In genomic region chr15:76996076-76996525, GRCh38 we compare ENCODE assay signal across 10 cellular contexts. TPM values are rescaled to one million over a fixed set of nuclear protein-coding genes. Genes with fewer than 3 reads are reported as not detected.
A peak's percentile ranks its signal among the peaks of the same experiment; 100 is the strongest.
DNase-seq lines count a peak whose midpoint lies in the region; ATAC-seq and TF ChIP-seq lines count a peak whose summit lies in the region.
"Had no signal": no experiment of that assay in that cellular context is flagged by ENCODE, and none has a peak within 500 bp of the region (broad histone marks: within the 10 kb centered on the region; RNA-seq: fewer than 3 reads in every experiment).

No MANE protein-coding gene starts in this region.

- intact Hi-C loops in activated B cell treated with CpG ODN at 0.5 μM for 24 hours (cut with micrococcal nuclease), result no loop called here

- TF ChIP-seq EP300 in gastroesophageal sphincter (IDR thresholded peaks at IDR 0.05), result no peak

- no peaks in the 10 kb centered on the region for H3K36me3 ChIP-seq in gastroesophageal sphincter

- no peaks in the 10 kb centered on the region for H3K27me3 ChIP-seq in gastroesophageal sphincter

- H3K4me3 ChIP-seq in gastroesophageal sphincter, result peak overlapping the region in 1 of 2 donors; percentile 39

- peaks cover 31% of the 10 kb centered on the region for H3K36me3 Mint-ChIP-seq in T-helper 1 cell treated with Interleukin-12 subunit alpha and Interleukin-12 subunit beta and Interleukin-4 antibody, amounts not matched to agents 30 μg/mL and 1 μg/mL, for 36 hours (ENCODE audit: low read depth)
- peaks cover 15% of the 10 kb centered on the region for H3K36me3 Mint-ChIP-seq in activated B cell treated with CpG ODN at 0.5 μM for 24 hours (ENCODE audit: low read depth)
- H3K36me3 Mint-ChIP-seq in stimulated activated memory B cell treated with anti-CD40 and anti-IgM and Interleukin-4, amounts not matched to agents 10 μg/mL and 1 μg/mL and 100 μg/mL, for 72 hours, result no peaks in the 10 kb centered on the region

- H3K27ac Mint-ChIP-seq in T-helper 1 cell treated with Interleukin-12 subunit alpha and Interleukin-12 subunit beta and Interleukin-4 antibody, amounts not matched to agents 30 μg/mL and 1 μg/mL, for 36 hours, result peak overlapping the region; percentile 92
- peak overlapping the region; percentile 95 for H3K27ac Mint-ChIP-seq in activated B cell treated with CpG ODN at 0.5 μM for 24 hours
- peak overlapping the region; percentile 95 for H3K27ac Mint-ChIP-seq in stimulated activated memory B cell treated with anti-CD40 and anti-IgM and Interleukin-4, amounts not matched to agents 10 μg/mL and 1 μg/mL and 100 μg/mL, for 72 hours

- TF ChIP-seq CTCF in activated B cell treated with CpG ODN at 0.5 μM for 24 hours (IDR thresholded peaks at IDR 0.05) (no peak), gastroesophageal sphincter (IDR thresholded peaks at IDR 0.05) (no peak)

- H3K4me1 ChIP-seq in gastroesophageal sphincter, result peaks cover 0 to 28% (median 12%) of the 10 kb centered on the region in 3 donors

- ATAC-seq in activated B cell treated with CpG ODN at 0.5 μM for 24 hours (ENCODE audit: low read depth) (no peak), gastroesophageal sphincter (no peak)
- ATAC-seq in stimulated activated memory B cell treated with anti-CD40 and anti-IgM and Interleukin-4, amounts not matched to agents 10 μg/mL and 1 μg/mL and 100 μg/mL, for 72 hours, result no peak

- no peaks in the 10 kb centered on the region for H3K9me3 Mint-ChIP-seq in T-helper 1 cell treated with Interleukin-12 subunit alpha and Interleukin-12 subunit beta and Interleukin-4 antibody, amounts not matched to agents 30 μg/mL and 1 μg/mL, for 36 hours
- H3K9me3 Mint-ChIP-seq in activated B cell treated with CpG ODN at 0.5 μM for 24 hours, result no peaks in the 10 kb centered on the region
- H3K9me3 Mint-ChIP-seq in stimulated activated memory B cell treated with anti-CD40 and anti-IgM and Interleukin-4, amounts not matched to agents 10 μg/mL and 1 μg/mL and 100 μg/mL, for 72 hours, result no peaks in the 10 kb centered on the region
- H3K9me3 Mint-ChIP-seq: H9 had no signal

- POLR2A ChIA-PET in activated B cell treated with CpG ODN at 0.5 μM for 24 hours (lab: Charles Lee), result interaction anchor here (1.3 to 3.0 kb wide), 5 partner anchors 9 to 92 kb away, joined by 5 to 12 read pairs (median 10); partner anchors contain the start of gene SCAPER

- peak overlapping the region; percentile 97 for H3K4me3 Mint-ChIP-seq in T-helper 1 cell treated with Interleukin-12 subunit alpha and Interleukin-12 subunit beta and Interleukin-4 antibody, amounts not matched to agents 30 μg/mL and 1 μg/mL, for 36 hours
- H3K4me3 Mint-ChIP-seq in activated B cell treated with CpG ODN at 0.5 μM for 24 hours, result peak overlapping the region; percentile 88
- peak overlapping the region; percentile 84 for H3K4me3 Mint-ChIP-seq in stimulated activated memory B cell treated with anti-CD40 and anti-IgM and Interleukin-4, amounts not matched to agents 10 μg/mL and 1 μg/mL and 100 μg/mL, for 72 hours
- H3K4me3 Mint-ChIP-seq: H9 had no signal

- no CpG with 5 or more reads among the region's 9 CpGs for WGBS in gastroesophageal sphincter (ENCODE audit: low coverage in 1 of 2), 2 donors

- H3K4me1 Mint-ChIP-seq in T-helper 1 cell treated with Interleukin-12 subunit alpha and Interleukin-12 subunit beta and Interleukin-4 antibody, amounts not matched to agents 30 μg/mL and 1 μg/mL, for 36 hours (ENCODE audit: low read depth), result peaks cover 69% of the 10 kb centered on the region
- H3K4me1 Mint-ChIP-seq in activated B cell treated with CpG ODN at 0.5 μM for 24 hours, result peaks cover 64% of the 10 kb centered on the region
- H3K4me1 Mint-ChIP-seq in stimulated activated memory B cell treated with anti-CD40 and anti-IgM and Interleukin-4, amounts not matched to agents 10 μg/mL and 1 μg/mL and 100 μg/mL, for 72 hours, result peaks cover 74% of the 10 kb centered on the region
- H3K4me1 Mint-ChIP-seq: H9 had no signal

- H3K27me3 Mint-ChIP-seq in T-helper 1 cell treated with Interleukin-12 subunit alpha and Interleukin-12 subunit beta and Interleukin-4 antibody, amounts not matched to agents 30 μg/mL and 1 μg/mL, for 36 hours (ENCODE audit: low read depth), result no peaks in the 10 kb centered on the region
- H3K27me3 Mint-ChIP-seq in activated B cell treated with CpG ODN at 0.5 μM for 24 hours, result no peaks in the 10 kb centered on the region
- no peaks in the 10 kb centered on the region for H3K27me3 Mint-ChIP-seq in stimulated activated memory B cell treated with anti-CD40 and anti-IgM and Interleukin-4, amounts not matched to agents 10 μg/mL and 1 μg/mL and 100 μg/mL, for 72 hours

- CTCF ChIA-PET in activated B cell treated with CpG ODN at 0.5 μM for 24 hours (lab: Charles Lee), result interaction anchor here (1.3 to 1.6 kb wide), 2 partner anchors 63 to 547 kb away, joined by 4 read pairs; no protein-coding TSS in a partner anchor

- H3K9me3 ChIP-seq in gastroesophageal sphincter, result no peaks in the 10 kb centered on the region

- DNase-seq in T-helper 1 cell, result no peak
- no peak for DNase-seq in activated B cell treated with CpG ODN at 0.5 μM for 24 hours
- DNase-seq in activated CD4-positive, CD25-positive, alpha-beta regulatory T cell treated with anti-CD3 and anti-CD28 coated beads, Interleukin-2, amount 50 U/mL, for 72 hours, result no peak
- no peak for DNase-seq in foreskin melanocyte
- DNase-seq in NCI-H524 treated with DMSO at 0.1 percent for 48 hours (lab: John Stamatoyannopoulos, UW), result no peak
- DNase-seq: H9, NCI-H510A treated with DMSO at 0.1 percent for 48 hours had no signal

- peak overlapping the region in 3 of 4 donors; percentile 75 to 78 (median 77) for H3K27ac ChIP-seq in gastroesophageal sphincter

- no peak for TF ChIP-seq POLR2A in gastroesophageal sphincter (IDR thresholded peaks at IDR 0.05)

RNA-seq across cellular contexts. Expression of gene PSTPIP1, which starts 1.2 kb away (rescaled TPM):
- total RNA-seq in activated B cell treated with CpG ODN at 0.5 μM for 24 hours (33.7 and 42.7 TPM in 2 replicates), gastroesophageal sphincter (10 to 100 TPM in 2 of 4 donors, 1 to 10 TPM in 2; 7.1 to 18.2 (median 9.0) TPM)
